In genomic region chr1:197810812-197811211, GRCh38 we compare ENCODE assay signal across 19 cellular contexts.
"Had no signal": no experiment of that assay in that cellular context is flagged by ENCODE, and none has a peak within 500 bp of the region (broad histone marks: within the 10 kb centered on the region; RNA-seq: fewer than 3 reads in every experiment).

No MANE protein-coding gene starts in this region.

- H3K27ac ChIP-seq: adrenal gland, breast epithelium had no signal

- ATAC-seq: PC-3 had no signal

- H3K36me3 ChIP-seq: adrenal gland, breast epithelium had no signal

- H3K27me3 ChIP-seq: adrenal gland, breast epithelium had no signal

- H3K9me3 ChIP-seq: adrenal gland, breast epithelium had no signal

- H3K4me3 ChIP-seq: adrenal gland, breast epithelium had no signal

- H3K4me1 ChIP-seq: adrenal gland, breast epithelium had no signal

- DNase-seq: activated CD4-positive, alpha-beta memory T cell treated with anti-CD3 and anti-CD28 coated beads for 36 hours; activated CD4-positive, alpha-beta T cell treated with anti-CD3 and anti-CD28 coated beads, Interleukin-2, amount 10 ng/mL, durations not matched to agents 7 days and 5 days; activated CD4-positive, CD25-positive, alpha-beta regulatory T cell; activated CD8-positive, alpha-beta memory T cell treated with anti-CD3 and anti-CD28 coated beads for 24 hours; activated naive CD4-positive, alpha-beta T cell treated with anti-CD3 and anti-CD28 coated beads, Interleukin-2, amount 50 U/mL, for 16 hours; activated naive CD8-positive, alpha-beta T cell treated with anti-CD3 and anti-CD28 coated beads, Interleukin-2, amount 10 ng/mL, durations not matched to agents 7 days and 5 days; adrenal gland; aorta; caudate nucleus; MM.1S; NCI-H1105; NCI-H1436 treated with DMSO at 0.1 percent for 48 hours; NCI-H187; NCI-H2081; NCI-H510A treated with DMSO at 0.1 percent for 48 hours; NCI-H69; PC-3; SHP77 had no signal
